Comparison of ENCODE assay signal across 8 cellular contexts in the genomic region with DNA sequence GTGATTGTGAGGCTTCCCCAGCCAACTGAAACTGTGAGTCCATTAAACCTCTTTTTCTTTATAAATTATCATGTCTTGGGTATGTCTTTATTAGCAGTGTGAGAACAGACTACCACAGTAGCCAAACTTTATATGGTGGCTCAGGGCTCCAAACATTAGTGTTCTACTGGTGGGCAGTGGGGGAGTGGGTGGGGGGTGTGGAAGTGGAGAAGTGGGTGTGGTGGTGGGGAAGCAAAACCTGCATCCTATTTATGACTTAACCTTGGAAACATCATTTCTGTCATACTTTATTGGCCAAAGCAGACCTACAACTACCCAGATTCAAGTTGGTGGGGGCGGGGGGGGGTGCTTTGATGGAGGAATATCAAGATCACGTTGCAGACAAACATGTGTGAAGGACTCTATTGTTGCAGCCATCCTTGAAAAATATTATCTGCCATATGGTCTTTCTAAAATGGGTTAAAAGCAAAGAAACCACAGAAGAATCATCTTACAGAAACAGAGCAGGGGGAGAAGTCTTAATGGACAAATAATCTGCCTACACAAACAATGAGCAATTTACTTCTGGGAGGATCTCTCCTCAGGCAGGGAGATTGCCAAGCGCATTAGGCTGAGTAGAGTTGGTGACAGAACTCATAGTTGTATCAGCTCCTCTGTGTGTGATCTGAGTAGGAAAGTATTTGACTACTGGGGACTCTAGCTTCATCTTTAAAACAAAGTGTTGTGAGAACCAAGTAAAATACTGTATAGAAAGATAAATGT. TPM values are rescaled to one million over a fixed set of nuclear protein-coding genes. Genes with fewer than 3 reads are reported as not detected.
DNase-seq lines count a peak whose midpoint lies in the region; ATAC-seq and TF ChIP-seq lines count a peak whose summit lies in the region.
"Had no signal": no experiment of that assay in that cellular context is flagged by ENCODE, and none has a peak within 500 bp of the region (broad histone marks: within the 10 kb centered on the region; RNA-seq: fewer than 3 reads in every experiment).

No MANE protein-coding gene starts in this region.

- no peak for TF ChIP-seq CTCF in Loucy (conservative IDR thresholded peaks at IDR 0.05; ENCODE audit: low read length)
- TF ChIP-seq CTCF in brain microvascular endothelial cell (IDR thresholded peaks at IDR 0.05; ENCODE audit: low read depth, low read length, missing control alignments), result no peak
- TF ChIP-seq CTCF in neural crest cell (conservative IDR thresholded peaks at IDR 0.05), result no peak
- TF ChIP-seq CTCF in tibial nerve (IDR thresholded peaks at IDR 0.05), result no peak

- peaks cover 4% of the 10 kb centered on the region for H3K36me3 Mint-ChIP-seq in neural crest cell (ENCODE audit: low read depth)

- H3K9me3 ChIP-seq in Loucy (ENCODE audit: insufficient read depth, low read depth, low read length) (no peaks in the 10 kb centered on the region), tibial nerve (no peaks in the 10 kb centered on the region)

- in situ Hi-C loops in brain microvascular endothelial cell (cut with HindIII; ENCODE audit: low pct_ligation_motif_present, low sequenced_read_pairs), result loop anchor here (10.0 kb wide), 1 partner anchor 61 kb away; no protein-coding TSS in a partner anchor

- peak overlapping the region; percentile 88 for H3K4me3 ChIP-seq in Loucy (ENCODE audit: low read length, poor library complexity, severe bottlenecking)
- H3K4me3 ChIP-seq in brain microvascular endothelial cell (ENCODE audit: low read depth, low read length), result no peak overlapping the region
- no peak overlapping the region for H3K4me3 ChIP-seq in tibial nerve

- no peak for TF ChIP-seq EP300 in tibial nerve (IDR thresholded peaks at IDR 0.05)

- 33 to 59% methylated on average over 3 of the region's 3 CpGs for whole genome bisulfite sequencing in tibial nerve, 2 donors

- H3K4me2 ChIP-seq in Loucy (ENCODE audit: low read depth, low read length, poor library complexity, severe bottlenecking), result peak overlapping the region; percentile 88

- H3K36me3 ChIP-seq in Loucy (ENCODE audit: insufficient read depth, low read length), result peaks cover 10% of the 10 kb centered on the region; the same call in 1 of the 2 replicates
- peaks cover 9% of the 10 kb centered on the region for H3K36me3 ChIP-seq in brain microvascular endothelial cell (replicated peaks)
- H3K36me3 ChIP-seq in tibial nerve, result peaks cover 1 to 11% (median 2%) of the 10 kb centered on the region in 3 donors

- DNase-seq in ELR (ENCODE audit: low read depth), result peak; percentile 15
- peak; percentile 5 for DNase-seq in brain microvascular endothelial cell
- no peak for DNase-seq in neural crest cell (ENCODE audit: low read depth, low spot score)
- DNase-seq in tibial nerve (ENCODE audit: low spot score in 2 of 2), result no peak
- no peak for DNase-seq in NOMO-1 (lab: John Stamatoyannopoulos, UW; ENCODE audit: unreplicated experiment in 2 of 2)
- DNase-seq: activated gamma-delta T cell had no signal

- no peaks in the 10 kb centered on the region for H3F3A ChIP-seq in Loucy (ENCODE audit: low read depth)

- ATAC-seq in GM21737 (IDR thresholded peaks at IDR 0.05; ENCODE audit: unreplicated experiment), result no peak

- peaks cover 20% of the 10 kb centered on the region for H3K4me1 Mint-ChIP-seq in neural crest cell

- H3K9me3 Mint-ChIP-seq in neural crest cell, result no peaks in the 10 kb centered on the region

- no peaks in the 10 kb centered on the region for H4K20me1 ChIP-seq in Loucy (ENCODE audit: insufficient read depth, low read length, poor library complexity, severe bottlenecking)

- peaks cover 15% of the 10 kb centered on the region for H3K4me1 ChIP-seq in Loucy (ENCODE audit: insufficient read depth, low read length, poor library complexity, severe bottlenecking)
- H3K4me1 ChIP-seq in tibial nerve, result peaks cover 0 to 25% (median 11%) of the 10 kb centered on the region in 4 donors

- peak overlapping the region; percentile 82 for H3K9ac ChIP-seq in Loucy (ENCODE audit: low read depth, low read length, poor library complexity, severe bottlenecking)

- H3K79me2 ChIP-seq in Loucy (ENCODE audit: insufficient read depth, low read length), result peaks cover 33% of the 10 kb centered on the region

- H3K27ac ChIP-seq in brain microvascular endothelial cell, result no peak overlapping the region
- H3K27ac ChIP-seq in tibial nerve, result peak overlapping the region in 1 of 4 donors; percentile 88

- H3K27me3 ChIP-seq in Loucy (ENCODE audit: insufficient read depth, low read length, poor library complexity, severe bottlenecking), result no peaks in the 10 kb centered on the region
- H3K27me3 ChIP-seq in brain microvascular endothelial cell (replicated peaks), result no peaks in the 10 kb centered on the region
- peaks cover 0 to 4% of the 10 kb centered on the region in 2 donors for H3K27me3 ChIP-seq in tibial nerve

- H3K4me3 Mint-ChIP-seq in neural crest cell, result peak overlapping the region; percentile 97

- no peak for TF ChIP-seq POLR2A in tibial nerve (IDR thresholded peaks at IDR 0.05)

- H3K27ac Mint-ChIP-seq in neural crest cell (ENCODE audit: unreplicated experiment), result peak overlapping the region; percentile 21

- no peak overlapping the region for H2AFZ ChIP-seq in Loucy (ENCODE audit: low read length)

- peaks cover 20% of the 10 kb centered on the region for H3K27me3 Mint-ChIP-seq in neural crest cell (ENCODE audit: low read depth)

- H3K9me2 ChIP-seq in Loucy (replicated peaks; ENCODE audit: low read depth, low read length), result no peaks in the 10 kb centered on the region

RNA-seq across cellular contexts. Expression of gene PWP1, which starts 1.4 kb away (rescaled TPM):
- total RNA-seq in neural crest cell, result 37.9 and 44.2 TPM in 2 replicates
- 100 to 1,000 TPM in 2 of 4 donors, 10 to 100 TPM in 2; 75.9 to 104 (median 92.0) TPM for total RNA-seq in tibial nerve

Comparison
In these comparisons a context has a peak if more than half of its experiments do, and no peak if none do; other contexts are left out.
1. DNase-seq: peak in ELR (single experiment) and brain microvascular endothelial cell (single experiment); none in neural crest cell (single experiment), tibial nerve (0 of 2) and NOMO-1 (0 of 2).